ENCODE assay signal across 18 cellular contexts in genomic region chr12:20120296-20120695, GRCh38.
"Had no signal": no experiment of that assay in that cellular context is flagged by ENCODE, and none has a peak within 500 bp of the region (broad histone marks: within the 10 kb centered on the region; RNA-seq: fewer than 3 reads in every experiment).

No MANE protein-coding gene starts in this region.

- H3K27me3 Mint-ChIP-seq: activated CD4-positive, alpha-beta memory T cell treated with anti-CD3 and anti-CD28 coated beads, Interleukin-2, amount 10 ng/mL, durations not matched to agents 7 days and 5 days; activated CD4-positive, alpha-beta T cell treated with anti-CD3 and anti-CD28 coated beads for 36 hours; activated naive CD8-positive, alpha-beta T cell treated with anti-CD3 and anti-CD28 coated beads, Interleukin-2, amount 50 U/mL, for 24 hours; stimulated activated memory B cell treated with anti-CD40 and anti-IgM and Interleukin-4, amounts not matched to agents 10 μg/mL and 1 μg/mL and 100 μg/mL, for 72 hours had no signal

- H3K36me3 Mint-ChIP-seq: stimulated activated memory B cell treated with anti-CD40 and anti-IgM and Interleukin-4, amounts not matched to agents 10 μg/mL and 1 μg/mL and 100 μg/mL, for 72 hours had no signal

- H3K4me1 Mint-ChIP-seq: activated CD4-positive, alpha-beta memory T cell treated with anti-CD3 and anti-CD28 coated beads, Interleukin-2, amount 10 ng/mL, durations not matched to agents 7 days and 5 days; activated CD4-positive, alpha-beta T cell treated with anti-CD3 and anti-CD28 coated beads for 36 hours; activated naive CD8-positive, alpha-beta T cell treated with anti-CD3 and anti-CD28 coated beads, Interleukin-2, amount 50 U/mL, for 24 hours; naive thymus-derived CD8-positive, alpha-beta T cell; stimulated activated memory B cell treated with anti-CD40 and anti-IgM and Interleukin-4, amounts not matched to agents 10 μg/mL and 1 μg/mL and 100 μg/mL, for 72 hours had no signal

- H3K27ac ChIP-seq: dorsolateral prefrontal cortex, lower lobe of right lung, neutrophil, right atrium auricular region, SJSA1, spleen, upper lobe of left lung, VCaP had no signal

- H3K27me3 ChIP-seq: neutrophil, right atrium auricular region, SJSA1, spleen, upper lobe of left lung had no signal

- ATAC-seq: activated CD4-positive, alpha-beta T cell treated with anti-CD3 and anti-CD28 coated beads for 36 hours; activated naive CD8-positive, alpha-beta T cell treated with anti-CD3 and anti-CD28 coated beads, Interleukin-2, amount 50 U/mL, for 24 hours; lower lobe of right lung; naive thymus-derived CD8-positive, alpha-beta T cell; stimulated activated memory B cell treated with anti-CD40 and anti-IgM and Interleukin-4, amounts not matched to agents 10 μg/mL and 1 μg/mL and 100 μg/mL, for 72 hours had no signal

- H3K36me3 ChIP-seq: lower lobe of right lung, neutrophil, right atrium auricular region, SJSA1, spleen, upper lobe of left lung had no signal

- H3K4me1 ChIP-seq: lower lobe of right lung, SJSA1, spleen, upper lobe of left lung had no signal

- H3K27ac Mint-ChIP-seq: activated CD4-positive, alpha-beta memory T cell treated with anti-CD3 and anti-CD28 coated beads, Interleukin-2, amount 10 ng/mL, durations not matched to agents 7 days and 5 days; activated CD4-positive, alpha-beta T cell treated with anti-CD3 and anti-CD28 coated beads for 36 hours; activated naive CD8-positive, alpha-beta T cell treated with anti-CD3 and anti-CD28 coated beads, Interleukin-2, amount 50 U/mL, for 24 hours; naive thymus-derived CD8-positive, alpha-beta T cell; stimulated activated memory B cell treated with anti-CD40 and anti-IgM and Interleukin-4, amounts not matched to agents 10 μg/mL and 1 μg/mL and 100 μg/mL, for 72 hours had no signal

- H3K9me3 ChIP-seq: lower lobe of right lung, neutrophil, right atrium auricular region, SJSA1, upper lobe of left lung had no signal

- DNase-seq: activated CD4-positive, alpha-beta memory T cell treated with anti-CD3 and anti-CD28 coated beads, Interleukin-2, amount 10 ng/mL, durations not matched to agents 7 days and 5 days; activated CD4-positive, alpha-beta T cell treated with anti-CD3 and anti-CD28 coated beads for 36 hours; activated CD8-positive, alpha-beta memory T cell treated with anti-CD3 and anti-CD28 coated beads, Interleukin-2, amount 50 U/mL, for 4 hours; activated naive CD4-positive, alpha-beta T cell treated with Interleukin-2 at 50 U/mL for 16 hours; activated naive CD8-positive, alpha-beta T cell treated with anti-CD3 and anti-CD28 coated beads, Interleukin-2, amount 50 U/mL, for 24 hours; dorsolateral prefrontal cortex; left cardiac atrium; lower lobe of right lung; naive thymus-derived CD8-positive, alpha-beta T cell; spleen; stimulated activated CD4-positive, alpha-beta T cell treated with anti-CD3 and anti-CD28 coated beads, Interleukin-1b, Interleukin-23, amount 100 ng/mL, for 48 hours; T-helper 9 cell; upper lobe of left lung had no signal

- H3K4me3 Mint-ChIP-seq: activated CD4-positive, alpha-beta memory T cell treated with anti-CD3 and anti-CD28 coated beads, Interleukin-2, amount 10 ng/mL, durations not matched to agents 7 days and 5 days; activated CD4-positive, alpha-beta T cell treated with anti-CD3 and anti-CD28 coated beads for 36 hours; activated naive CD8-positive, alpha-beta T cell treated with anti-CD3 and anti-CD28 coated beads, Interleukin-2, amount 50 U/mL, for 24 hours; naive thymus-derived CD8-positive, alpha-beta T cell; stimulated activated memory B cell treated with anti-CD40 and anti-IgM and Interleukin-4, amounts not matched to agents 10 μg/mL and 1 μg/mL and 100 μg/mL, for 72 hours had no signal

- H3K9me3 Mint-ChIP-seq: activated CD4-positive, alpha-beta memory T cell treated with anti-CD3 and anti-CD28 coated beads, Interleukin-2, amount 10 ng/mL, durations not matched to agents 7 days and 5 days had no signal

- H3K4me3 ChIP-seq: dorsolateral prefrontal cortex, lower lobe of right lung, right atrium auricular region, SJSA1, spleen, upper lobe of left lung had no signal
